In genomic region chr1:3061566-3061965, GRCh38 we compare ENCODE assay signal across 32 cellular contexts. TPM values are rescaled to one million over a fixed set of nuclear protein-coding genes. Genes with fewer than 3 reads are reported as not detected.
"Had no signal": no experiment of that assay in that cellular context is flagged by ENCODE, and none has a peak within 500 bp of the region (broad histone marks: within the 10 kb centered on the region; RNA-seq: fewer than 3 reads in every experiment).

No MANE protein-coding gene starts in this region.

- H3K36me3 ChIP-seq: colonic mucosa, gastrocnemius medialis, neutrophil, ovary, prostate gland, spleen, transverse colon, vagina, WERI-Rb-1 had no signal

- ATAC-seq: effector memory CD8-positive, alpha-beta T cell; gastrocnemius medialis; left lobe of liver; T-helper 17 cell had no signal

- H3K27me3 ChIP-seq: testis had no signal

- H3K79me2 ChIP-seq: hepatocyte had no signal

- H3K36me3 Mint-ChIP-seq: activated CD4-positive, alpha-beta memory T cell treated with anti-CD3 and anti-CD28 coated beads for 36 hours; activated naive CD8-positive, alpha-beta T cell; immature natural killer cell had no signal

- DNase-seq: activated CD4-positive, alpha-beta memory T cell treated with anti-CD3 and anti-CD28 coated beads for 36 hours; activated CD4-positive, alpha-beta T cell treated with anti-CD3 and anti-CD28 coated beads, Interleukin-2, amount 10 ng/mL, durations not matched to agents 24 days and 14 days; activated CD4-positive, CD25-positive, alpha-beta regulatory T cell treated with anti-CD3 and anti-CD28 coated beads, Interleukin-2, amount 50 U/mL, for 72 hours; anterior cingulate cortex; colonic mucosa; effector memory CD8-positive, alpha-beta T cell; erythroblast; gastrocnemius medialis; glutamatergic neuron; immature natural killer cell; ovary; stimulated activated naive CD4-positive, alpha-beta T cell treated with Interleukin-2 at 50 U/mL for 16 hours; T-helper 17 cell; T1000; testis; transverse colon had no signal

- H3K9me3 ChIP-seq: colonic mucosa, gastrocnemius medialis, neutrophil, ovary, prostate gland, spleen, testis, transverse colon, vagina had no signal

- H3K4me3 Mint-ChIP-seq: activated CD4-positive, alpha-beta memory T cell treated with anti-CD3 and anti-CD28 coated beads for 36 hours; activated CD4-positive, alpha-beta T cell treated with anti-CD3 and anti-CD28 coated beads, Interleukin-2, amount 10 ng/mL, durations not matched to agents 24 days and 14 days; activated naive CD8-positive, alpha-beta T cell; effector memory CD8-positive, alpha-beta T cell; immature natural killer cell; T-helper 17 cell had no signal

- H3K4me3 ChIP-seq: colonic mucosa, gastrocnemius medialis, hepatocyte, lung, ovary, prostate gland, spleen, testis, transverse colon, vagina had no signal

- H2AFZ ChIP-seq: hepatocyte had no signal

- H3K9me3 Mint-ChIP-seq: activated CD4-positive, alpha-beta memory T cell treated with anti-CD3 and anti-CD28 coated beads for 36 hours; activated CD4-positive, alpha-beta T cell treated with anti-CD3 and anti-CD28 coated beads, Interleukin-2, amount 10 ng/mL, durations not matched to agents 24 days and 14 days; activated T-helper 2 cell treated with anti-CD3 and anti-CD28 coated beads, Interferon-gamma antibody, Interleukin-2, Interleukin-4, amounts not matched to agents 10 μg/mL and 5 μg/mL and 100 μg/mL, durations not matched to agents 14 hours and 24 hours and 36 hours; effector memory CD8-positive, alpha-beta T cell; immature natural killer cell had no signal

- H3K4me1 ChIP-seq: colonic mucosa had no signal

- H3K27ac Mint-ChIP-seq: activated CD4-positive, alpha-beta memory T cell treated with anti-CD3 and anti-CD28 coated beads for 36 hours; activated CD4-positive, alpha-beta T cell treated with anti-CD3 and anti-CD28 coated beads, Interleukin-2, amount 10 ng/mL, durations not matched to agents 24 days and 14 days; activated naive CD8-positive, alpha-beta T cell; activated T-helper 2 cell treated with anti-CD3 and anti-CD28 coated beads, Interferon-gamma antibody, Interleukin-2, Interleukin-4, amounts not matched to agents 10 μg/mL and 5 μg/mL and 100 μg/mL, durations not matched to agents 14 hours and 24 hours and 36 hours; effector memory CD8-positive, alpha-beta T cell; immature natural killer cell; nephron; T-helper 17 cell had no signal

- H3K27ac ChIP-seq: colonic mucosa, gastrocnemius medialis, hepatocyte, neutrophil, ovary, prostate gland, spleen, testis, transverse colon, vagina, WERI-Rb-1 had no signal

- H3K4me1 Mint-ChIP-seq: activated CD4-positive, alpha-beta T cell treated with anti-CD3 and anti-CD28 coated beads, Interleukin-2, amount 10 ng/mL, durations not matched to agents 24 days and 14 days; immature natural killer cell; nephron; T-helper 17 cell had no signal

- H3K4me2 ChIP-seq: hepatocyte had no signal

RNA-seq across cellular contexts. Expression of gene PRDM16, which starts 7.4 kb away (rescaled TPM):
- total RNA-seq: activated CD4-positive, alpha-beta memory T cell treated with anti-CD3 and anti-CD28 coated beads for 36 hours; activated CD4-positive, alpha-beta T cell treated with anti-CD3 and anti-CD28 coated beads, Interleukin-2, amount 10 ng/mL, durations not matched to agents 24 days and 14 days; activated CD8-positive, alpha-beta memory T cell treated with anti-CD3 and anti-CD28 coated beads for 36 hours; activated T-helper 2 cell treated with anti-CD3 and anti-CD28 coated beads, Interferon-gamma antibody, Interleukin-2, Interleukin-4, amounts not matched to agents 10 μg/mL and 5 μg/mL and 100 μg/mL, durations not matched to agents 14 hours and 24 hours and 36 hours; T-helper 17 cell had no signal

RNA-seq across cellular contexts. Expression of gene ACTRT2, which starts 40.3 kb away (rescaled TPM):
- total RNA-seq: activated CD4-positive, alpha-beta memory T cell treated with anti-CD3 and anti-CD28 coated beads for 36 hours; activated CD4-positive, alpha-beta T cell treated with anti-CD3 and anti-CD28 coated beads, Interleukin-2, amount 10 ng/mL, durations not matched to agents 24 days and 14 days; activated CD8-positive, alpha-beta memory T cell treated with anti-CD3 and anti-CD28 coated beads for 36 hours; activated T-helper 2 cell treated with anti-CD3 and anti-CD28 coated beads, Interferon-gamma antibody, Interleukin-2, Interleukin-4, amounts not matched to agents 10 μg/mL and 5 μg/mL and 100 μg/mL, durations not matched to agents 14 hours and 24 hours and 36 hours; bronchial epithelial cell; colonic mucosa; gastrocnemius medialis; hepatocyte; kidney epithelial cell; left lobe of liver; lung; mucosa of gallbladder; ovary; spleen; T-helper 17 cell; transverse colon; vagina had no signal
- polyA plus RNA-seq: adipose tissue, hepatocyte, immature natural killer cell, lung, ovary, spleen had no signal
